In genomic region chr10:132180736-132181135, GRCh38 we compare ENCODE assay signal across 21 cellular contexts. TPM values are rescaled to one million over a fixed set of nuclear protein-coding genes. Genes with fewer than 3 reads are reported as not detected.
DNase-seq lines count a peak whose midpoint lies in the region; ATAC-seq, FAIRE-seq and TF ChIP-seq lines count a peak whose summit lies in the region.
"Had no signal": no experiment of that assay in that cellular context is flagged by ENCODE, and none has a peak within 500 bp of the region (broad histone marks: within the 10 kb centered on the region; RNA-seq: fewer than 3 reads in every experiment).

No MANE protein-coding gene starts in this region.

- TF ChIP-seq CTCF in MCF 10A (IDR thresholded peaks at IDR 0.05; ENCODE audit: unreplicated experiment) (no peak), breast epithelium (IDR thresholded peaks at IDR 0.05) (no peak), WTC11 (IDR thresholded peaks at IDR 0.05) (no peak), H1 (IDR thresholded peaks at IDR 0.05; ENCODE audit: control extremely low read depth in 1 of 3, insufficient read depth in 1 of 3, low read depth in 1 of 3, low read length in 3 of 3) (no peak)

- H3K9me3 Mint-ChIP-seq in MCF 10A (ENCODE audit: unreplicated experiment) (no peaks in the 10 kb centered on the region), WTC11 (no peaks in the 10 kb centered on the region)
- H3K9me3 Mint-ChIP-seq: HFFc6 had no signal

- H3K27ac ChIP-seq in breast epithelium (no peak overlapping the region), H1 (ENCODE audit: low read depth, low read length) (no peak overlapping the region)
- H3K27ac ChIP-seq: BLaER1, GM23248 had no signal

- no peaks in the 10 kb centered on the region for H3K36me3 ChIP-seq in breast epithelium
- no peaks in the 10 kb centered on the region for H3K36me3 ChIP-seq in H1 (ENCODE audit: control insufficient read depth in 2 of 4, insufficient read depth in 4 of 4, low read length in 3 of 4)
- H3K36me3 ChIP-seq: BLaER1 had no signal

- H3K9me3 ChIP-seq in breast epithelium (no peaks in the 10 kb centered on the region), H1 (ENCODE audit: insufficient read depth in 2 of 2, low read depth in 1 of 2, low read length in 1 of 2) (no peaks in the 10 kb centered on the region; a peak in 1 of 4 replicates)
- H3K9me3 ChIP-seq: BLaER1 had no signal

- peaks cover 6% of the 10 kb centered on the region for H3K79me1 ChIP-seq in H1 (ENCODE audit: low read depth, low read length)

- H3K14ac ChIP-seq in H1 (ENCODE audit: insufficient read length) = no peak overlapping the region

- no peak overlapping the region for H3K9ac ChIP-seq in H1 (replicated peaks in 1 of 4; ENCODE audit: extremely low read depth in 1 of 4, low read depth in 3 of 4, low read length in 3 of 4)
- H3K9ac ChIP-seq: BLaER1, GM23248 had no signal

- no peaks in the 10 kb centered on the region for H3K4me1 Mint-ChIP-seq in MCF 10A (ENCODE audit: insufficient read depth, unreplicated experiment)
- peaks cover 16% of the 10 kb centered on the region for H3K4me1 Mint-ChIP-seq in WTC11
- H3K4me1 Mint-ChIP-seq: CD14-positive monocyte had no signal

- no peak overlapping the region for H3K4me2 ChIP-seq in H1 (ENCODE audit: insufficient read depth in 1 of 2, low read depth in 2 of 2, low read length in 2 of 2)

- no peaks in the 10 kb centered on the region for H3K79me2 ChIP-seq in H1 (ENCODE audit: control insufficient read depth in 1 of 2, insufficient read depth in 2 of 2, low read length in 2 of 2)

- no peak overlapping the region for H2BK12ac ChIP-seq in H1 (ENCODE audit: low read depth, low read length)

- ATAC-seq in WTC11 (no peak), HG02759 (IDR thresholded peaks at IDR 0.05; ENCODE audit: unreplicated experiment) (no peak), GM21423 (IDR thresholded peaks at IDR 0.05; ENCODE audit: unreplicated experiment) (no peak)
- ATAC-seq: K562 had no signal

- H2BK15ac ChIP-seq in H1 (ENCODE audit: low read length) = no peak overlapping the region

- H3K36me3 Mint-ChIP-seq in MCF 10A (ENCODE audit: insufficient read depth, unreplicated experiment) = no peaks in the 10 kb centered on the region
- H3K36me3 Mint-ChIP-seq in WTC11 = no peaks in the 10 kb centered on the region
- H3K36me3 Mint-ChIP-seq: CD4-positive, alpha-beta memory T cell had no signal

- DNase-seq in MCF 10A (ENCODE audit: unreplicated experiment) (no peak), breast epithelium (ENCODE audit: low spot score in 2 of 2) (no peak), WTC11 (ENCODE audit: low spot score) (no peak), H1 (ENCODE audit: low read depth in 1 of 2, low spot score in 2 of 2) (no peak), urothelium cell line (ENCODE audit: low spot score) (no peak), T-helper 1 cell (no peak)
- DNase-seq: 8988T; CD4-positive, alpha-beta memory T cell; DMS153; DMS79; GDM1; GM23248; HCEC 1CT; HFFc6 had no signal

- POLR2A ChIA-PET in MCF 10A (lab: Yijun Ruan, JAX) (no interaction called here), WTC11 (lab: Charles Lee) (no interaction called here), H1 (lab: Charles Lee; ENCODE audit: partially characterized antibody) (no interaction called here)

- H2BK120ac ChIP-seq in H1 (replicated peaks; ENCODE audit: low read depth, low read length) = no peak overlapping the region

- no peak overlapping the region for H3K18ac ChIP-seq in H1 (ENCODE audit: extremely low read depth, low read length)

- H3K27me3 ChIP-seq in breast epithelium (peaks cover 3 to 15% of the 10 kb centered on the region in 2 donors), H1 (replicated peaks in 1 of 4; ENCODE audit: control insufficient read depth in 3 of 4, extremely low read depth in 1 of 4, insufficient read depth in 3 of 4, low read length in 3 of 4) (peaks cover 11 to 22% (median 19%) of the 10 kb centered on the region in 4 experiments)

- H2BK20ac ChIP-seq in H1 (ENCODE audit: low read length) = no peak overlapping the region

- TF ChIP-seq RAD21 in H1 (IDR thresholded peaks at IDR 0.05 in 1 of 2, conservative IDR thresholded peaks at IDR 0.05 in 1 of 2; ENCODE audit: low read depth in 2 of 2, low read length in 2 of 2) = no peak

- WGBS in H1 (ENCODE audit: extremely low coverage in 1 of 2, insufficient coverage in 1 of 2, insufficient read length in 1 of 2, insufficient replicate concordance in 2 of 2, low coverage in 1 of 2, low lambda C conversion rate in 2 of 2, missing lambda C conversion rate in 1 of 2), 2 experiments = 77% methylated on average over 12 of the region's 14 CpGs; no CpG with 5 or more reads in 1 of the 2 experiments

- peak overlapping the region; percentile 54 for H3K27ac Mint-ChIP-seq in MCF 10A (ENCODE audit: low read depth, unreplicated experiment)
- peak overlapping the region; percentile 59 for H3K27ac Mint-ChIP-seq in WTC11
- H3K27ac Mint-ChIP-seq: CD14-positive monocyte, HFFc6 had no signal

- peaks cover 0 to 5% of the 10 kb centered on the region in 2 experiments for H4K20me1 ChIP-seq in H1 (replicated peaks in 1 of 2; ENCODE audit: control insufficient read depth in 1 of 2, insufficient read depth in 2 of 2, low read length in 2 of 2)

- FAIRE-seq in H1 (lab: Jason Lieb, UNC) (no peak), urothelium cell line (lab: Jason Lieb, UNC) (peak; percentile 97)
- FAIRE-seq: H54, K562 had no signal

- intact Hi-C loops in MCF 10A (cut with micrococcal nuclease) (no loop called here), breast epithelium (cut with DNase I; ENCODE audit: low total_unique reads) (no loop called here)

- peak overlapping the region; percentile 51 for H4K91ac ChIP-seq in H1 (replicated peaks; ENCODE audit: insufficient read length, low read length)

- H3K23ac ChIP-seq in H1 (ENCODE audit: insufficient read length) = peak overlapping the region; percentile 56

- no TSS peak for BruUV-seq in MCF 10A (replicated peaks; lab: Mats Ljungman, UMichigan)

- H4K8ac ChIP-seq in H1 (ENCODE audit: extremely low read depth, insufficient read depth, low read length) = no peak overlapping the region; the same call in 1 of the 2 replicates

- no peak overlapping the region for H4K5ac ChIP-seq in H1 (ENCODE audit: insufficient read length, low read depth, low read length)

- H3K4me1 ChIP-seq in breast epithelium = peaks cover 0 to 2% of the 10 kb centered on the region in 2 donors
- H3K4me1 ChIP-seq in H1 (replicated peaks in 1 of 4; ENCODE audit: control insufficient read depth in 3 of 4, insufficient read depth in 4 of 4, low read length in 3 of 4) = peaks cover 0 to 14% (median 7%) of the 10 kb centered on the region in 4 experiments; a peak in 6 of 7 replicates

- H3K23me2 ChIP-seq in H1 (ENCODE audit: low read depth, low read length) = peaks cover 5% of the 10 kb centered on the region

- no peak overlapping the region for H3K4ac ChIP-seq in H1 (replicated peaks; ENCODE audit: insufficient read length, low read depth, low read length)

- TF ChIP-seq EP300 in H1 (IDR thresholded peaks at IDR 0.05; ENCODE audit: borderline replicate concordance in 1 of 2, low read depth in 2 of 2, low read length in 2 of 2) = no peak

- no peak overlapping the region for H2AFZ ChIP-seq in H1 (ENCODE audit: low read length)
- H2AFZ ChIP-seq: GM23248 had no signal

- H2AK5ac ChIP-seq in H1 (ENCODE audit: low read depth, low read length) = peak overlapping the region; percentile 94

- no peak overlapping the region for H3K4me3 Mint-ChIP-seq in MCF 10A (ENCODE audit: unreplicated experiment)
- no peak overlapping the region for H3K4me3 Mint-ChIP-seq in WTC11
- H3K4me3 Mint-ChIP-seq: CD14-positive monocyte; CD4-positive, alpha-beta memory T cell; HFFc6 had no signal

- H3K27me3 Mint-ChIP-seq in MCF 10A (ENCODE audit: insufficient read depth, unreplicated experiment) (peaks cover 36% of the 10 kb centered on the region), WTC11 (ENCODE audit: low read depth) (peaks cover 38% of the 10 kb centered on the region)

- TF ChIP-seq POLR2A in breast epithelium (IDR thresholded peaks at IDR 0.05) (no peak), H1 (IDR thresholded peaks at IDR 0.05; ENCODE audit: control extremely low read depth in 1 of 2, low read depth in 2 of 2, low read length in 2 of 2) (no peak)

- H3K4me3 ChIP-seq in breast epithelium (no peak overlapping the region), H1 (ENCODE audit: extremely low read depth in 1 of 4, insufficient read depth in 2 of 4, low read depth in 3 of 4, low read length in 4 of 4) (no peak overlapping the region)
- H3K4me3 ChIP-seq: BLaER1, GM23248, K562 had no signal

- CTCF ChIA-PET in MCF 10A (lab: Yijun Ruan, JAX) = no interaction called here
- CTCF ChIA-PET in WTC11 (lab: Charles Lee) = interaction anchor here (1.2 kb wide), 1 partner anchor 158 kb away, joined by 3 read pairs; no protein-coding TSS in a partner anchor
- CTCF ChIA-PET in H1 (lab: Charles Lee; ENCODE audit: partially characterized antibody) = no interaction called here

- H3K56ac ChIP-seq in H1 (replicated peaks; ENCODE audit: insufficient read length, low read depth, low read length) = no peak overlapping the region

- H2BK5ac ChIP-seq in H1 (ENCODE audit: low read depth, low read length) = no peak overlapping the region

TF ChIP-seq in WTC11, 78 proteins besides CTCF, POLR2A, EP300 and RAD21 (continues in another document):
- no peak for TF ChIP-seq NR3C1 (CRISPR knock-in tag; conservative IDR thresholded peaks at IDR 0.05; ENCODE audit: low read depth)
- no peak for TF ChIP-seq ZNF671 (CRISPR knock-in tag; IDR thresholded peaks at IDR 0.05)
- TF ChIP-seq ZNF121 (CRISPR knock-in tag; IDR thresholded peaks at IDR 0.05) = no peak
- TF ChIP-seq NFE2L1 (CRISPR knock-in tag; IDR thresholded peaks at IDR 0.05) = no peak
- TF ChIP-seq ZNF416 (CRISPR knock-in tag; IDR thresholded peaks at IDR 0.05) = no peak
- no peak for TF ChIP-seq CREB1 (CRISPR knock-in tag; IDR thresholded peaks at IDR 0.05)

TF ChIP-seq in H1, 55 proteins besides CTCF, POLR2A, EP300 and RAD21 (continues in another document):
- TF ChIP-seq GTF2F1 (IDR thresholded peaks at IDR 0.05; ENCODE audit: borderline replicate concordance, low read depth, low read length) (no peak), NRF1 (IDR thresholded peaks at IDR 0.05; ENCODE audit: low read depth, low read length) (no peak), MAFK (IDR thresholded peaks at IDR 0.05; ENCODE audit: low read depth, low read length) (no peak), EGR1 (IDR thresholded peaks at IDR 0.05; ENCODE audit: borderline replicate concordance, low read depth, low read length) (no peak)

RNA-seq across cellular contexts. Expression of gene DPYSL4, which starts 6.0 kb away (rescaled TPM):
- total RNA-seq in MCF 10A (2022) (0.21 TPM in 1 of 2 replicates, not detected in the other), breast epithelium (1 to 10 TPM; 1.9 to 2.3 (median 2.1) TPM), WTC11 (2021) (16.8 to 18.1 TPM (median 17.0 TPM) in 3 replicates)
- 15.2 and 16.4 TPM in 2 replicates for total RNA-seq in H1 (2021; fragmentation: NEBNext Ultra II Directional; extraction: Animal tissue kit (Norgen Biotek cat#: 25700))
- polyA plus RNA-seq in H1 (2011; rRNA removed) = 12.9 and 21.6 TPM in 2 replicates
- polyA plus RNA-seq in H1 (2011; cell fraction: cytosol; rRNA removed) = 12.2 TPM
- 51.0 TPM for polyA plus RNA-seq in H1 (2011; cell fraction: nucleus; rRNA removed)
- 17.8 to 24.2 TPM (median 20.8 TPM) in 4 replicates for polyA plus RNA-seq in H1 (2012, experiment 1 of 2)
- 13.3 TPM for polyA plus RNA-seq in H1 (2012, experiment 2 of 2)
- polyA plus RNA-seq in H1 (2013, experiment 1 of 2) = 15.1 TPM
- 13.3 TPM for polyA plus RNA-seq in H1 (2013, experiment 2 of 2)
- polyA minus RNA-seq in H1 (2011; rRNA and poly(A)+ RNA removed) = 7.1 and 10.2 TPM in 2 replicates
- 7.7 TPM for polyA minus RNA-seq in H1 (2011; cell fraction: cytosol; rRNA and poly(A)+ RNA removed)
- 9.5 TPM for polyA minus RNA-seq in H1 (2011; cell fraction: nucleus; rRNA and poly(A)+ RNA removed)
- total RNA-seq: HT-29, K562 had no signal
- polyA plus RNA-seq: CD14-positive monocyte had no signal
